Comparison of ENCODE assay signal across 3 cellular contexts in genomic region chr14:31030406-31030805, GRCh38.
TF ChIP-seq lines count a peak whose summit lies in the region.

No MANE protein-coding gene starts in this region.

TF ChIP-seq in HepG2, 621 proteins besides CTCF, POLR2A, EP300 and RAD21 (continues in another document):
- TF ChIP-seq ZNF557 (CRISPR knock-in tag; IDR thresholded peaks at IDR 0.05), result 0 out of 2 replicates have a peak, but pooled peaks have one; percentile 39
- no peak for TF ChIP-seq GPN1 (CRISPR knock-in tag; IDR thresholded peaks at IDR 0.05; ENCODE audit: borderline replicate concordance)
- TF ChIP-seq, protein P1, sequence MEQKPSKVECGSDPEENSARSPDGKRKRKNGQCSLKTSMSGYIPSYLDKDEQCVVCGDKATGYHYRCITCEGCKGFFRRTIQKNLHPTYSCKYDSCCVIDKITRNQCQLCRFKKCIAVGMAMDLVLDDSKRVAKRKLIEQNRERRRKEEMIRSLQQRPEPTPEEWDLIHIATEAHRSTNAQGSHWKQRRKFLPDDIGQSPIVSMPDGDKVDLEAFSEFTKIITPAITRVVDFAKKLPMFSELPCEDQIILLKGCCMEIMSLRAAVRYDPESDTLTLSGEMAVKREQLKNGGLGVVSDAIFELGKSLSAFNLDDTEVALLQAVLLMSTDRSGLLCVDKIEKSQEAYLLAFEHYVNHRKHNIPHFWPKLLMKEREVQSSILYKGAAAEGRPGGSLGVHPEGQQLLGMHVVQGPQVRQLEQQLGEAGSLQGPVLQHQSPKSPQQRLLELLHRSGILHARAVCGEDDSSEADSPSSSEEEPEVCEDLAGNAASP (CRISPR knock-in tag; IDR thresholded peaks at IDR 0.05; ENCODE audit: borderline replicate concordance), result no peak
- peak; percentile 12; the same call in 1 of the 2 replicates for TF ChIP-seq NFYC (CRISPR knock-in tag; IDR thresholded peaks at IDR 0.05)
- no peak for TF ChIP-seq IKZF5 (CRISPR knock-in tag; IDR thresholded peaks at IDR 0.05)
- no peak for TF ChIP-seq ARHGAP35 (CRISPR knock-in tag; IDR thresholded peaks at IDR 0.05; ENCODE audit: borderline replicate concordance)
- TF ChIP-seq MEIS1 (CRISPR knock-in tag; IDR thresholded peaks at IDR 0.05; ENCODE audit: borderline replicate concordance), result no peak
- 0 out of 2 replicates have a peak, but pooled peaks have one; percentile 50 for TF ChIP-seq ZNF773 (CRISPR knock-in tag; IDR thresholded peaks at IDR 0.05; ENCODE audit: borderline replicate concordance)
- no peak for TF ChIP-seq NR2F1 (CRISPR knock-in tag; IDR thresholded peaks at IDR 0.05)
- TF ChIP-seq BRF2 (CRISPR knock-in tag; IDR thresholded peaks at IDR 0.05), result no peak
- TF ChIP-seq ZNF781 (CRISPR knock-in tag; IDR thresholded peaks at IDR 0.05; ENCODE audit: borderline replicate concordance, not compliant biosample characterization), result peak; percentile 67
- TF ChIP-seq, protein P2, sequence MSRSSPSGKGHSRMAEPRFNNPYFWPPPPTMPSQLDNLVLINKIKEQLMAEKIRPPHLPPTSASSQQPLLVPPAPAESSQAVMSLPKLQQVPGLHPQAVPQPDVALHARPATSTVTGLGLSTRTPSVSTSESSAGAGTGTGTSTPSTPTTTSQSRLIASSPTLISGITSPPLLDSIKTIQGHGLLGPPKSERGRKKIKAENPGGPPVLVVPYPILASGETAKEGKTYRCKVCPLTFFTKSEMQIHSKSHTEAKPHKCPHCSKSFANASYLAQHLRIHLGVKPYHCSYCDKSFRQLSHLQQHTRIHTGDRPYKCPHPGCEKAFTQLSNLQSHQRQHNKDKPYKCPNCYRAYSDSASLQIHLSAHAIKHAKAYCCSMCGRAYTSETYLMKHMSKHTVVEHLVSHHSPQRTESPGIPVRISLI (CRISPR knock-in tag; IDR thresholded peaks at IDR 0.05; ENCODE audit: borderline replicate concordance), result peak; percentile 21; the same call in 1 of the 2 replicates
- no peak for TF ChIP-seq ARNTL (CRISPR knock-in tag; IDR thresholded peaks at IDR 0.05)

TF ChIP-seq in HCT116, 20 proteins besides CTCF, POLR2A, EP300 and RAD21:
- no peak for TF ChIP-seq ELF1 (IDR thresholded peaks at IDR 0.05; ENCODE audit: borderline replicate concordance, low read depth)
- TF ChIP-seq CBX3 (IDR thresholded peaks at IDR 0.05; ENCODE audit: low read depth), result no peak
- TF ChIP-seq, protein P3, sequence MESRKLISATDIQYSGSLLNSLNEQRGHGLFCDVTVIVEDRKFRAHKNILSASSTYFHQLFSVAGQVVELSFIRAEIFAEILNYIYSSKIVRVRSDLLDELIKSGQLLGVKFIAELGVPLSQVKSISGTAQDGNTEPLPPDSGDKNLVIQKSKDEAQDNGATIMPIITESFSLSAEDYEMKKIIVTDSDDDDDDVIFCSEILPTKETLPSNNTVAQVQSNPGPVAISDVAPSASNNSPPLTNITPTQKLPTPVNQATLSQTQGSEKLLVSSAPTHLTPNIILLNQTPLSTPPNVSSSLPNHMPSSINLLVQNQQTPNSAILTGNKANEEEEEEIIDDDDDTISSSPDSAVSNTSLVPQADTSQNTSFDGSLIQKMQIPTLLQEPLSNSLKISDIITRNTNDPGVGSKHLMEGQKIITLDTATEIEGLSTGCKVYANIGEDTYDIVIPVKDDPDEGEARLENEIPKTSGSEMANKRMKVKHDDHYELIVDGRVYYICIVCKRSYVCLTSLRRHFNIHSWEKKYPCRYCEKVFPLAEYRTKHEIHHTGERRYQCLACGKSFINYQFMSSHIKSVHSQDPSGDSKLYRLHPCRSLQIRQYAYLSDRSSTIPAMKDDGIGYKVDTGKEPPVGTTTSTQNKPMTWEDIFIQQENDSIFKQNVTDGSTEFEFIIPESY (IDR thresholded peaks at IDR 0.05; ENCODE audit: extremely low read depth, insufficient replicate concordance, low read length), result no peak
TF ChIP-seq in HCT116: peak in this region for 0.

TF ChIP-seq in K562, 482 proteins besides CTCF, POLR2A, EP300 and RAD21:
- TF ChIP-seq ZNF384 (IDR thresholded peaks at IDR 0.05; ENCODE audit: low read depth, low read length) (0 out of 2 replicates have a peak, but pooled peaks have one; percentile 32), XRCC3 (IDR thresholded peaks at IDR 0.05) (no peak), MEF2D (tag; conservative IDR thresholded peaks at IDR 0.05; ENCODE audit: low read depth) (no peak), ETV1 (tag; conservative IDR thresholded peaks at IDR 0.05; ENCODE audit: low read depth) (no peak), ZNF592 (IDR thresholded peaks at IDR 0.05) (no peak), RERE (CRISPR knock-in tag; IDR thresholded peaks at IDR 0.05; ENCODE audit: borderline replicate concordance) (no peak), ZNF316 (IDR thresholded peaks at IDR 0.05) (peak; percentile 53; the same call in 1 of the 2 replicates)
- TF ChIP-seq, protein P4, sequence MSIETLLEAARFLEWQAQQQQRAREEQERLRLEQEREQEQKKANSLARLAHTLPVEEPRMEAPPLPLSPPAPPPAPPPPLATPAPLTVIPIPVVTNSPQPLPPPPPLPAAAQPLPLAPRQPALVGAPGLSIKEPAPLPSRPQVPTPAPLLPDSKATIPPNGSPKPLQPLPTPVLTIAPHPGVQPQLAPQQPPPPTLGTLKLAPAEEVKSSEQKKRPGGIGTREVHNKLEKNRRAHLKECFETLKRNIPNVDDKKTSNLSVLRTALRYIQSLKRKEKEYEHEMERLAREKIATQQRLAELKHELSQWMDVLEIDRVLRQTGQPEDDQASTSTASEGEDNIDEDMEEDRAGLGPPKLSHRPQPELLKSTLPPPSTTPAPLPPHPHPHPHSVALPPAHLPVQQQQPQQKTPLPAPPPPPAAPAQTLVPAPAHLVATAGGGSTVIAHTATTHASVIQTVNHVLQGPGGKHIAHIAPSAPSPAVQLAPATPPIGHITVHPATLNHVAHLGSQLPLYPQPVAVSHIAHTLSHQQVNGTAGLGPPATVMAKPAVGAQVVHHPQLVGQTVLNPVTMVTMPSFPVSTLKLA (conservative IDR thresholded peaks at IDR 0.05), result no peak
TF ChIP-seq in K562: peak in this region for 2.
